In the genomic region with DNA sequence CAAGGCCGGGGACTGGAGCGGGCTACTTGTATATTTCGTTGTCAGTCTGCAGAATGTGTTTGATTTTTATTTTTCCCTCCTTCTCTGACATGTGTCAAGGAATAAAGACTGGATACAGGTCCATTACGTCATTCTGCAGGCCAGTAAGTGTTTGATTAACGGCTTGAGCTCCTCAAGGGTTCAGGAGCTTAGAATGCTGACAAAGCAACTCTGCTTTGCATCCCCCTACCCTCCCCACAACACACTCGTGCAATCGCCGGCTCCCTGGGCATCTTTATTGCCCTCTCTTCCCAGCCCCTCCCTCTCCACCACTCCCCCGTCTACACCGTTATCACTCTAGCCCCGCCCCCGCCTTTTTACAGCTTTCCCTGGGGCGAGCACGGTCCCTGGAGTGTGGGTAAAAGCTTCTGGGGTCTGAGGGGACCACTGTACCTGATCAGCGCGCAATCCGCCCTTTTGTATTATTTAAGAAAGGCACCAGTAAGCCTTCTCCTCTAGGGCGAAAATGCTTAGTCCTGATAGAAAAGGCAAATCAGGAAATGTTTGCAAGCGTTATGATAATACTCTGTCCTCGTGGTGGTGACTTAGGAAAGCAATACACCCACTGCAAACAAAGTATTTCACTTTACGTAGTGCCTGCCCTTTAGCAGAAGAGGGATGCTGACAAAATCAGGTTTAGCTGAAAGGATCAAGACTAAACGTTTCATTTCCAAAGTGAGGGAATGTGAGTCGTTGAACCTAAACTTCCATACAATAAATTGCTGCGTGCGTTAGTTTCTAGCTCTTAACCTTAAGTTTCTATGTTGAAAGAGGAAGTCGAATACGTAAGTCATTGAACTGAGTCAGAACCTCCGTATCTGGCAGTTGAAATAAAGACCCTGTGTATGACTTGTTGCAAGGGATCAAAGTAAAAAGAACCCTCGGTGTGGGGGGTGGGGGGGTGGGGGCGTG, we compare ENCODE assay signal across 8 cellular contexts. TPM values are rescaled to one million over a fixed set of nuclear protein-coding genes. Genes with fewer than 3 reads are reported as not detected.
DNase-seq lines count a peak whose midpoint lies in the region; ATAC-seq, FAIRE-seq and TF ChIP-seq lines count a peak whose summit lies in the region.

No MANE protein-coding gene starts in this region.

- H3K36me3 ChIP-seq in BE2C (no peaks in the 10 kb centered on the region), GM23248 (ENCODE audit: low read depth) (no peaks in the 10 kb centered on the region)

- peaks cover 13 to 25% of the 10 kb centered on the region in 2 donors for H3K4me1 Mint-ChIP-seq in effector memory CD8-positive, alpha-beta T cell (ENCODE audit: low read depth in 2 of 2)

- in situ Hi-C loops in GM23248 (cut with MboI): no loop called here

- H3K79me2 ChIP-seq in GM23248 (ENCODE audit: insufficient read depth): peaks cover 27% of the 10 kb centered on the region; the same call in 1 of the 2 replicates

- peak overlapping the region; percentile 65 to 70 for H3K4me3 Mint-ChIP-seq in effector memory CD8-positive, alpha-beta T cell

- H3K4me1 ChIP-seq in BE2C (peaks cover 4% of the 10 kb centered on the region; the same call in 1 of the 2 replicates), GM23248 (ENCODE audit: insufficient read depth) (peaks cover 30% of the 10 kb centered on the region)

- H3K36me3 Mint-ChIP-seq in effector memory CD8-positive, alpha-beta T cell (ENCODE audit: insufficient read depth): peaks cover 3% of the 10 kb centered on the region

- peak; percentile 23 for FAIRE-seq in urothelium cell line (lab: Jason Lieb, UNC)

- H3K27me3 ChIP-seq in BE2C: peaks cover 50% of the 10 kb centered on the region
- no peaks in the 10 kb centered on the region for H3K27me3 ChIP-seq in GM23248 (replicated peaks; ENCODE audit: insufficient read depth)

- H3K4me2 ChIP-seq in GM23248 (ENCODE audit: unreplicated experiment): peak overlapping the region; percentile 98

- H2AFZ ChIP-seq in GM23248: peak overlapping the region; percentile 74

- H4K20me1 ChIP-seq in GM23248 (ENCODE audit: insufficient read depth): no peaks in the 10 kb centered on the region

- H3K9me3 Mint-ChIP-seq in effector memory CD8-positive, alpha-beta T cell: no peaks in the 10 kb centered on the region

- no peak for ATAC-seq in effector memory CD8-positive, alpha-beta T cell (replicated peaks)
- ATAC-seq in GM21423 (IDR thresholded peaks at IDR 0.05; ENCODE audit: unreplicated experiment) (no peak), GM21381 (IDR thresholded peaks at IDR 0.05; ENCODE audit: unreplicated experiment) (no peak)

- H3K27ac Mint-ChIP-seq in effector memory CD8-positive, alpha-beta T cell: no peak overlapping the region

- H3F3A ChIP-seq in GM23248 (ENCODE audit: insufficient read depth): peaks cover 28% of the 10 kb centered on the region

- H3K27ac ChIP-seq in GM23248: peak overlapping the region; percentile 92

- no peaks in the 10 kb centered on the region for H3K9me2 ChIP-seq in GM23248 (ENCODE audit: insufficient read depth)

- H3K4me3 ChIP-seq in BE2C (ENCODE audit: low read depth, low read length) (peak overlapping the region; percentile 79), GM23248 (peak overlapping the region; percentile 85)

- DNase-seq in BE2C (peak; percentile 52), GM23248 (peak; percentile 80), SIG-M5 treated with dmso at 0.1 percent for 504 hours (lab: John Stamatoyannopoulos, UW; ENCODE audit: unreplicated experiment) (peak; percentile 64), midbrain (lab: John Stamatoyannopoulos, UW) (peak; percentile 29), urothelium cell line (ENCODE audit: low spot score) (peak; percentile 63)
- no peak for DNase-seq in effector memory CD8-positive, alpha-beta T cell

- peaks cover 84 to 87% of the 10 kb centered on the region in 2 donors for H3K27me3 Mint-ChIP-seq in effector memory CD8-positive, alpha-beta T cell

- no peak for TF ChIP-seq CTCF in BE2C (IDR thresholded peaks at IDR 0.05; ENCODE audit: low read depth, low read length)

- peak overlapping the region; percentile 96 for H3K9ac ChIP-seq in GM23248

- H3K9me3 ChIP-seq in BE2C: no peaks in the 10 kb centered on the region
- no peaks in the 10 kb centered on the region for H3K9me3 ChIP-seq in GM23248 (ENCODE audit: low read depth)

- 1 to 2% methylated on average over 28 to 30 of the region's 30 CpGs for WGBS in GM23248 (ENCODE audit: low coverage in 1 of 2, low lambda C conversion rate in 2 of 2, missing lambda C conversion rate in 2 of 2), 2 experiments

RNA-seq across cellular contexts. Expression of a gene that starts 1.4 kb away (rescaled TPM):
- polyA plus RNA-seq in BE2C (2012; ENCODE audit: insufficient read depth, insufficient read length, low read depth): 5.6 TPM
- total RNA-seq in GM23248 (2014; rRNA removed; shearing (Covaris generic)): 13.6 and 14.8 TPM in 2 replicates
- 15.2 and 19.2 TPM in 2 replicates for polyA plus RNA-seq in GM23248 (2016; fragmentation: Nextera tagmentation; extraction: Ambion mirVana)

Comparison
In these comparisons a context has a peak if more than half of its experiments do, and no peak if none do; other contexts are left out.
1. DNase-seq: peak in BE2C (single experiment), GM23248 (single experiment), SIG-M5 treated with dmso at 0.1 percent for 504 hours (single experiment), midbrain (single experiment) and urothelium cell line (single experiment); none in effector memory CD8-positive, alpha-beta T cell (0 of 3).